33 cellular contexts compared by ENCODE assay signal in the genomic region with DNA sequence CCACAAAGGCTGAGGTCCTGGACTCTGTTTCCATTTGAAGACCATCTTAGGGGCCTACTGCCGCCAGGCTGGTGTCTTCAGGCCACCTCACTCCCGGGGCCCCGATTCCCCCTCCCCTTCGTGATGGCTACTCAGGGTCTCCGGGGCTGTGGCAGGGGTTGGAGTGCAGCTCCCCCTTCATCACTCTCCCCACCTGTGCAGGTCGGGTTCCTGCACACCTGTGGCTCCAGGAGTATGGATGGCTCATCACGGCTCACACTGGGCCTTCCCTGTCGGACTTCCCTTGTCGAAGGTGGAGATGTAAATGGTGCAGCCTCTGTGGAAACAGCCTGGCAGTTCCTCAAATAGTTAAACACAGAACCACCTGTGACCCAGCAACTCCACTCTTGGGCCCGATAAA. TPM values are rescaled to one million over a fixed set of nuclear protein-coding genes. Genes with fewer than 3 reads are reported as not detected.
"Had no signal": no experiment of that assay in that cellular context is flagged by ENCODE, and none has a peak within 500 bp of the region (broad histone marks: within the 10 kb centered on the region; RNA-seq: fewer than 3 reads in every experiment).

No MANE protein-coding gene starts in this region.

- H3K27ac ChIP-seq: body of pancreas, coronary artery, dorsolateral prefrontal cortex, esophagus muscularis mucosa, foreskin keratinocyte, gastrocnemius medialis, heart left ventricle, WERI-Rb-1 had no signal

- H3K27ac Mint-ChIP-seq: activated B cell treated with CpG ODN at 0.5 μM for 24 hours; activated CD8-positive, alpha-beta T cell treated with anti-CD3 and anti-CD28 coated beads for 36 hours; activated naive CD8-positive, alpha-beta T cell; activated T-helper 17 cell treated with anti-CD3 and anti-CD28 coated beads, Interleukin-2, amount 50 U/mL, for 72 hours; dendritic cell treated with granulocyte-macrophage colony-stimulating factor and Interleukin-4, amounts not matched to agents 40 ng/mL and 50 ng/mL, for 4 days; T-helper 17 cell; T-helper 2 cell treated with Interferon-gamma antibody and Interleukin-4, amounts not matched to agents 5 μg/mL and 100 μg/mL, for 36 hours had no signal

- H3K4me1 ChIP-seq: body of pancreas, esophagus muscularis mucosa, foreskin keratinocyte, gastrocnemius medialis, heart left ventricle had no signal

- H3K4me3 ChIP-seq: body of pancreas, coronary artery, dorsolateral prefrontal cortex, esophagus muscularis mucosa, gastrocnemius medialis, heart left ventricle had no signal

- DNase-seq: activated B cell treated with CpG ODN at 0.5 μM for 24 hours; activated CD4-positive, alpha-beta T cell treated with anti-CD3 and anti-CD28 coated beads for 48 hours; activated CD4-positive, alpha-beta T cell treated with anti-CD3 and anti-CD28 coated beads, Interleukin-2, amount 50 U/mL, for 1 hour; activated CD4-positive, alpha-beta T cell treated with anti-CD3 and anti-CD28 coated beads, Interleukin-2, amount 50 U/mL, for 48 hours; activated CD8-positive, alpha-beta memory T cell treated with anti-CD3 and anti-CD28 coated beads for 24 hours; activated CD8-positive, alpha-beta T cell treated with anti-CD3 and anti-CD28 coated beads for 36 hours; activated effector memory CD4-positive, alpha-beta T cell treated with Interleukin-2 at 50 U/mL for 16 hours; activated gamma-delta T cell treated with Interleukin-2 at 50 U/mL for 16 hours; activated naive CD4-positive, alpha-beta T cell treated with anti-CD3 and anti-CD28 coated beads, Interleukin-2, amount 50 U/mL, for 16 hours; activated naive CD4-positive, alpha-beta T cell treated with Interleukin-2 at 50 U/mL for 16 hours; activated T-cell treated with anti-CD3 and anti-CD28 coated beads, Interleukin-2, amount 50 U/mL, for 4 hours; amniotic stem cell; anterior cingulate cortex; body of pancreas; caudate nucleus; dorsolateral prefrontal cortex; effector memory CD4-positive, alpha-beta T cell; erythroblast; foreskin keratinocyte; gastrocnemius medialis; glutamatergic neuron; T-helper 1 cell; T-helper 17 cell; T1000; WERI-Rb-1 had no signal

- H3K9me3 Mint-ChIP-seq: activated B cell treated with CpG ODN at 0.5 μM for 24 hours; activated CD8-positive, alpha-beta T cell treated with anti-CD3 and anti-CD28 coated beads for 36 hours; activated T-cell treated with anti-CD3 and anti-CD28 coated beads, Interleukin-2, amount 50 U/mL, for 4 hours; activated T-helper 17 cell treated with anti-CD3 and anti-CD28 coated beads, Interleukin-2, amount 50 U/mL, for 72 hours; dendritic cell treated with granulocyte-macrophage colony-stimulating factor and Interleukin-4, amounts not matched to agents 40 ng/mL and 50 ng/mL, for 4 days; T-helper 2 cell treated with Interferon-gamma antibody and Interleukin-4, amounts not matched to agents 5 μg/mL and 100 μg/mL, for 36 hours had no signal

- H3K27me3 ChIP-seq: body of pancreas, foreskin keratinocyte had no signal

- H3K9me3 ChIP-seq: body of pancreas, esophagus muscularis mucosa, gastrocnemius medialis, heart left ventricle had no signal

- H3K36me3 Mint-ChIP-seq: activated naive CD8-positive, alpha-beta T cell had no signal

- H3K36me3 ChIP-seq: esophagus muscularis mucosa, gastrocnemius medialis, heart left ventricle, WERI-Rb-1 had no signal

- H3K4me3 Mint-ChIP-seq: activated B cell treated with CpG ODN at 0.5 μM for 24 hours; activated CD8-positive, alpha-beta T cell treated with anti-CD3 and anti-CD28 coated beads for 36 hours; activated naive CD8-positive, alpha-beta T cell; activated T-cell treated with anti-CD3 and anti-CD28 coated beads, Interleukin-2, amount 50 U/mL, for 4 hours; activated T-helper 17 cell treated with anti-CD3 and anti-CD28 coated beads, Interleukin-2, amount 50 U/mL, for 72 hours; dendritic cell treated with granulocyte-macrophage colony-stimulating factor and Interleukin-4, amounts not matched to agents 40 ng/mL and 50 ng/mL, for 4 days; T-helper 17 cell; T-helper 2 cell treated with Interferon-gamma antibody and Interleukin-4, amounts not matched to agents 5 μg/mL and 100 μg/mL, for 36 hours had no signal

- H3K27me3 Mint-ChIP-seq: activated B cell treated with CpG ODN at 0.5 μM for 24 hours; activated T-helper 17 cell treated with anti-CD3 and anti-CD28 coated beads, Interleukin-2, amount 50 U/mL, for 72 hours had no signal

- H3K4me1 Mint-ChIP-seq: activated B cell treated with CpG ODN at 0.5 μM for 24 hours; activated T-helper 17 cell treated with anti-CD3 and anti-CD28 coated beads, Interleukin-2, amount 50 U/mL, for 72 hours had no signal

RNA-seq across cellular contexts. Expression of a gene that starts 11.9 kb away (rescaled TPM):
- total RNA-seq: activated B cell treated with CpG ODN at 0.5 μM for 24 hours; activated CD8-positive, alpha-beta T cell treated with anti-CD3 and anti-CD28 coated beads for 36 hours; activated T-cell treated with anti-CD3 and anti-CD28 coated beads, Interleukin-2, amount 50 U/mL, for 4 hours; activated T-helper 17 cell treated with anti-CD3 and anti-CD28 coated beads, Interleukin-2, amount 50 U/mL, for 72 hours; body of pancreas; esophagus muscularis mucosa; foreskin keratinocyte; gastrocnemius medialis; heart left ventricle; T-helper 17 cell had no signal
- polyA plus RNA-seq: foreskin keratinocyte, heart left ventricle had no signal

RNA-seq across cellular contexts. Expression of a gene that starts 24.3 kb away (rescaled TPM):
- total RNA-seq: activated B cell treated with CpG ODN at 0.5 μM for 24 hours; activated CD8-positive, alpha-beta T cell treated with anti-CD3 and anti-CD28 coated beads for 36 hours; activated T-cell treated with anti-CD3 and anti-CD28 coated beads, Interleukin-2, amount 50 U/mL, for 4 hours; activated T-helper 17 cell treated with anti-CD3 and anti-CD28 coated beads, Interleukin-2, amount 50 U/mL, for 72 hours; body of pancreas; esophagus muscularis mucosa; foreskin keratinocyte; gastrocnemius medialis; heart left ventricle; T-helper 17 cell had no signal
- polyA plus RNA-seq: adipose tissue, foreskin keratinocyte, heart left ventricle had no signal

RNA-seq across cellular contexts. Expression of a gene that starts 27.0 kb away (rescaled TPM):
- total RNA-seq: activated B cell treated with CpG ODN at 0.5 μM for 24 hours; activated CD8-positive, alpha-beta T cell treated with anti-CD3 and anti-CD28 coated beads for 36 hours; activated T-helper 17 cell treated with anti-CD3 and anti-CD28 coated beads, Interleukin-2, amount 50 U/mL, for 72 hours; foreskin keratinocyte had no signal
- polyA plus RNA-seq: foreskin keratinocyte had no signal

RNA-seq across cellular contexts. Expression of a gene that starts 35.6 kb away (rescaled TPM):
- total RNA-seq: activated B cell treated with CpG ODN at 0.5 μM for 24 hours; activated CD8-positive, alpha-beta T cell treated with anti-CD3 and anti-CD28 coated beads for 36 hours; activated T-cell treated with anti-CD3 and anti-CD28 coated beads, Interleukin-2, amount 50 U/mL, for 4 hours; activated T-helper 17 cell treated with anti-CD3 and anti-CD28 coated beads, Interleukin-2, amount 50 U/mL, for 72 hours; body of pancreas; dorsolateral prefrontal cortex; esophagus muscularis mucosa; foreskin keratinocyte; gastrocnemius medialis; heart left ventricle; T-helper 17 cell had no signal
- polyA plus RNA-seq: adipose tissue, foreskin keratinocyte, heart left ventricle had no signal
